Comparison of ENCODE assay signal across 15 cellular contexts in the genomic region with DNA sequence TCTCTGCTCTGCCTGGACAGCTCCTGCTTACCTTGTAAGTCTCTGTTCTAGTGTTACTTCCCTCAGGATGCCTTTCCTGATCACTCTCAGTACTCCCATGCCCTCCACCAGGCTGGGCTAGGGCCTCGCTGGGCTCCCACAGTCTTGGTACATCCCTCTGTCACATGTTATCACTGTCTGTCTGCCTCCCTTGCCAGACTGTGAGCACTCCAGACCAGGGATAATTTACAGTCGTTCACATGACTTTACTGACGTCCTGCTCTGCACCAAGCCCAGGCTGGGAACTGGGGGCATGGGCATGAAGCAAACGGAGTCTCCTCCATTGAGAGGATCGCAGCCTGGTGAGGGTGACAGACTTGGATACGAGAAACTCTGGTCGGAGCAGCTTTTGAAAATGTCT. TPM values are rescaled to one million over a fixed set of nuclear protein-coding genes. Genes with fewer than 3 reads are reported as not detected.
DNase-seq lines count a peak whose midpoint lies in the region; ATAC-seq and TF ChIP-seq lines count a peak whose summit lies in the region.
"Had no signal": no experiment of that assay in that cellular context is flagged by ENCODE, and none has a peak within 500 bp of the region (broad histone marks: within the 10 kb centered on the region; RNA-seq: fewer than 3 reads in every experiment).

No MANE protein-coding gene starts in this region.

- dilution Hi-C loops in mammary epithelial cell (cut with HindIII; ENCODE audit: low sequenced_read_pairs) = no loop called here

- H3K79me2 ChIP-seq in mammary epithelial cell (ENCODE audit: insufficient read depth, low read length) = peaks cover 12% of the 10 kb centered on the region

- H3K9me3 ChIP-seq in mammary epithelial cell (replicated peaks; ENCODE audit: insufficient read depth, low read length) = no peaks in the 10 kb centered on the region
- no peaks in the 10 kb centered on the region for H3K9me3 ChIP-seq in T-helper 17 cell (ENCODE audit: control insufficient read depth, low read length, poor library complexity, severe bottlenecking)
- no peaks in the 10 kb centered on the region for H3K9me3 ChIP-seq in psoas muscle
- H3K9me3 ChIP-seq: tibial nerve had no signal

- no peak for TF ChIP-seq CTCF in MCF 10A (IDR thresholded peaks at IDR 0.05; ENCODE audit: unreplicated experiment)
- no peak for TF ChIP-seq CTCF in mammary epithelial cell (conservative IDR thresholded peaks at IDR 0.05 in 1 of 2, IDR thresholded peaks at IDR 0.05 in 1 of 2; ENCODE audit: extremely low read depth in 1 of 2, insufficient read depth in 1 of 2, low read depth in 1 of 2, low read length in 2 of 2)
- no peak for TF ChIP-seq CTCF in psoas muscle (IDR thresholded peaks at IDR 0.05)

- H3K9me3 Mint-ChIP-seq in MCF 10A (ENCODE audit: unreplicated experiment) = no peaks in the 10 kb centered on the region

- H3K27me3 Mint-ChIP-seq in MCF 10A (ENCODE audit: insufficient read depth, unreplicated experiment) (no peaks in the 10 kb centered on the region), T-helper 17 cell (no peaks in the 10 kb centered on the region)

- H3K4me3 Mint-ChIP-seq in MCF 10A (ENCODE audit: unreplicated experiment) = no peak overlapping the region
- H3K4me3 Mint-ChIP-seq in T-helper 17 cell = peak overlapping the region; percentile 95

- WGBS in mammary epithelial cell (ENCODE audit: low coverage, missing lambda C conversion rate) = 88% methylated on average over 7 of the region's 7 CpGs
- WGBS in psoas muscle, 3 donors = 58 to 70% (median 61%) methylated on average over 7 of the region's 7 CpGs

- H3K9ac ChIP-seq in mammary epithelial cell (ENCODE audit: insufficient read depth, low read length) = no peak overlapping the region

- intact Hi-C loops in MCF 10A (cut with micrococcal nuclease) = no loop called here
- intact Hi-C loops in mammary epithelial cell (cut with micrococcal nuclease) = no loop called here
- intact Hi-C loops in psoas muscle (cut with DNase I) = no loop called here

- CTCF ChIA-PET in MCF 10A (lab: Yijun Ruan, JAX) (interaction anchor here (0.6 to 0.9 kb wide), 2 partner anchors 12 to 27 kb away, joined by 3 read pairs; no protein-coding TSS in a partner anchor), mammary epithelial cell (lab: Charles Lee; ENCODE audit: low non-redundant PET) (no interaction called here)

- peaks cover 3% of the 10 kb centered on the region for H4K20me1 ChIP-seq in mammary epithelial cell (ENCODE audit: insufficient read depth, low read length)

- H3K36me3 Mint-ChIP-seq in MCF 10A (ENCODE audit: insufficient read depth, unreplicated experiment) (peaks cover 13% of the 10 kb centered on the region), T-helper 17 cell (ENCODE audit: low read depth) (no peaks in the 10 kb centered on the region)

- H2AFZ ChIP-seq in mammary epithelial cell (ENCODE audit: low read depth, low read length) = no peak overlapping the region

- BruUV-seq in MCF 10A (replicated peaks; lab: Mats Ljungman, UMichigan) (no TSS peak), mammary epithelial cell (replicated peaks; lab: Mats Ljungman, UMichigan) (no TSS peak)

- in situ Hi-C loops in mammary epithelial cell (cut with MboI; ENCODE audit: low sequenced_read_pairs in 2 of 2) = no loop called here

- H3K4me3 ChIP-seq in mammary epithelial cell (replicated peaks in 1 of 3; ENCODE audit: insufficient read depth in 1 of 3, low read depth in 2 of 3, low read length in 3 of 3) (no peak overlapping the region), psoas muscle (no peak overlapping the region)
- H3K4me3 ChIP-seq: tibial nerve had no signal

- POLR2A ChIA-PET in MCF 10A (lab: Yijun Ruan, JAX) = interaction anchor here (0.5 to 0.6 kb wide), 2 partner anchors 19 to 234 kb away, joined by 3 read pairs; no protein-coding TSS in a partner anchor

- H3K4me1 Mint-ChIP-seq in MCF 10A (ENCODE audit: insufficient read depth, unreplicated experiment) (no peaks in the 10 kb centered on the region), T-helper 17 cell (peaks cover 29% of the 10 kb centered on the region)

- ATAC-seq in T-helper 17 cell (no peak), psoas muscle (peak; percentile 65 to 90 (median 82)), GM21515 (IDR thresholded peaks at IDR 0.05; ENCODE audit: unreplicated experiment) (no peak), HG02885 (IDR thresholded peaks at IDR 0.05; ENCODE audit: poor library complexity, unreplicated experiment) (no peak)

- H3K27me3 ChIP-seq in mammary epithelial cell (ENCODE audit: insufficient read depth, low read length) = no peaks in the 10 kb centered on the region
- H3K27me3 ChIP-seq in psoas muscle (ENCODE audit: insufficient read depth in 3 of 3, low read length in 2 of 3) = no peaks in the 10 kb centered on the region
- H3K27me3 ChIP-seq: tibial nerve had no signal

- no peaks in the 10 kb centered on the region for H3K4me1 ChIP-seq in mammary epithelial cell (ENCODE audit: insufficient read depth, low read length)
- no peaks in the 10 kb centered on the region for H3K4me1 ChIP-seq in psoas muscle
- H3K4me1 ChIP-seq: tibial nerve had no signal

- no peak overlapping the region for H3K4me2 ChIP-seq in mammary epithelial cell (ENCODE audit: insufficient read depth, low read depth, low read length)

- DNase-seq in MCF 10A (ENCODE audit: unreplicated experiment) (no peak), mammary epithelial cell (no peak), T-helper 17 cell (no peak), foreskin melanocyte (peak; percentile 85), psoas muscle (no peak), DMS79 treated with DMSO at 0.1 percent for 48 hours (lab: John Stamatoyannopoulos, UW) (no peak)
- DNase-seq: GF-D8; hypothalamus; MM.1S; NCI-H187 treated with DMSO at 0.1 percent for 48 hours; NCI-H446 treated with DMSO at 0.1 percent for 48 hours; NK-92 treated with Interleukin-12 subunit alpha and Interleukin-12 subunit beta, amount 100 ng/mL, for 24 hours had no signal

- H3K27ac ChIP-seq in mammary epithelial cell (ENCODE audit: insufficient read depth, low read depth, low read length) = no peak overlapping the region
- H3K27ac ChIP-seq in psoas muscle = no peak overlapping the region
- H3K27ac ChIP-seq: tibial nerve had no signal

- H3K36me3 ChIP-seq in mammary epithelial cell (ENCODE audit: insufficient read depth, low read length) (peaks cover 9% of the 10 kb centered on the region), psoas muscle (ENCODE audit: insufficient read depth in 1 of 2, low read depth in 1 of 2) (peaks cover 0 to 27% of the 10 kb centered on the region in 2 donors)

- H3K27ac Mint-ChIP-seq in MCF 10A (ENCODE audit: low read depth, unreplicated experiment) (peak overlapping the region; percentile 41), T-helper 17 cell (peak overlapping the region; percentile 100)

RNA-seq across cellular contexts. Expression of a gene that starts 12.4 kb away (rescaled TPM):
- total RNA-seq in MCF 10A (2022) (6.7 and 10.3 TPM in 2 replicates), mammary epithelial cell (10 to 100 TPM; 10.7 to 13.3 TPM), T-helper 17 cell (10 to 100 TPM; 10.5 to 13.4 TPM), psoas muscle (1 to 10 TPM; 2.0 to 4.4 (median 3.5) TPM)
- polyA plus RNA-seq in mammary epithelial cell (5.1 TPM), psoas muscle (1 to 10 TPM; 1.3 to 7.1 (median 2.2) TPM)
- polyA minus RNA-seq in mammary epithelial cell = 26.7 TPM

RNA-seq across cellular contexts. Expression of a gene that starts 12.7 kb away (rescaled TPM):
- 10.2 and 11.3 TPM in 2 replicates for total RNA-seq in MCF 10A (2022)
- total RNA-seq in mammary epithelial cell = 1 to 10 TPM; 8.7 to 9.7 TPM
- 9.2 TPM for polyA plus RNA-seq in mammary epithelial cell
- 43.7 TPM for polyA minus RNA-seq in mammary epithelial cell
- 1 to 10 TPM; 2.4 to 4.0 TPM for total RNA-seq in T-helper 17 cell
- total RNA-seq in psoas muscle = 1 to 10 TPM; 4.7 to 7.0 (median 5.8) TPM
- 10 to 100 TPM in 1 of 3 donors, 1 to 10 TPM in 2; 4.8 to 10.3 (median 5.0) TPM for polyA plus RNA-seq in psoas muscle

Comparison
In these comparisons a context has a peak if more than half of its experiments do, and no peak if none do; other contexts are left out.
1. ATAC-seq: peak in psoas muscle (4 of 4); none in T-helper 17 cell (single experiment), GM21515 (single experiment) and HG02885 (single experiment).